ENCODE assay signal across 8 cellular contexts in genomic region chr7:98470131-98470985, GRCh38.
DNase-seq lines count a peak whose midpoint lies in the region; ATAC-seq lines count a peak whose summit lies in the region.

No MANE protein-coding gene starts in this region.

- peaks cover 4% of the 10 kb centered on the region for H3K9me3 Mint-ChIP-seq in stimulated activated memory B cell treated with anti-CD40 and anti-IgM and Interleukin-4, amounts not matched to agents 10 μg/mL and 1 μg/mL and 100 μg/mL, for 72 hours

- H3K4me1 Mint-ChIP-seq in stimulated activated memory B cell treated with anti-CD40 and anti-IgM and Interleukin-4, amounts not matched to agents 10 μg/mL and 1 μg/mL and 100 μg/mL, for 72 hours, result peaks cover 8% of the 10 kb centered on the region

- H3K36me3 Mint-ChIP-seq in stimulated activated memory B cell treated with anti-CD40 and anti-IgM and Interleukin-4, amounts not matched to agents 10 μg/mL and 1 μg/mL and 100 μg/mL, for 72 hours, result no peaks in the 10 kb centered on the region

- DNase-seq in NCI-H146 (lab: John Stamatoyannopoulos, UW) (peak; percentile 28), NCI-H146 treated with DMSO at 0.1 percent for 48 hours (lab: John Stamatoyannopoulos, UW; ENCODE audit: unreplicated experiment) (no peak), activated gamma-delta T cell (lab: John Stamatoyannopoulos, UW) (peak; percentile 12), iPS-NIHi7 (ENCODE audit: extremely low spot score) (peak; percentile 98), GOT3 (lab: John Stamatoyannopoulos, UW) (no peak)
- DNase-seq in NK-92 treated with Interleukin-12 subunit alpha and Interleukin-12 subunit beta, amount 100 ng/mL, for 24 hours (lab: John Stamatoyannopoulos, UW), result no peak

- H3K27ac Mint-ChIP-seq in stimulated activated memory B cell treated with anti-CD40 and anti-IgM and Interleukin-4, amounts not matched to agents 10 μg/mL and 1 μg/mL and 100 μg/mL, for 72 hours, result no peak overlapping the region

- peak; percentile 59 for ATAC-seq in stimulated activated memory B cell treated with anti-CD40 and anti-IgM and Interleukin-4, amounts not matched to agents 10 μg/mL and 1 μg/mL and 100 μg/mL, for 72 hours
- no peak for ATAC-seq in GM19351 (IDR thresholded peaks at IDR 0.05; ENCODE audit: unreplicated experiment)

- no peak overlapping the region for H3K4me3 Mint-ChIP-seq in stimulated activated memory B cell treated with anti-CD40 and anti-IgM and Interleukin-4, amounts not matched to agents 10 μg/mL and 1 μg/mL and 100 μg/mL, for 72 hours

- H3K27me3 Mint-ChIP-seq in stimulated activated memory B cell treated with anti-CD40 and anti-IgM and Interleukin-4, amounts not matched to agents 10 μg/mL and 1 μg/mL and 100 μg/mL, for 72 hours, result peaks cover 51% of the 10 kb centered on the region

Comparison
In these comparisons a context has a peak if more than half of its experiments do, and no peak if none do; other contexts are left out.
1. DNase-seq: peak in NCI-H146 (single experiment), activated gamma-delta T cell (single experiment) and iPS-NIHi7 (single experiment); none in NCI-H146 treated with DMSO at 0.1 percent for 48 hours (single experiment), NK-92 treated with Interleukin-12 subunit alpha and Interleukin-12 subunit beta, amount 100 ng/mL, for 24 hours (single experiment) and GOT3 (single experiment).